37 cellular contexts compared by ENCODE assay signal in the genomic region with DNA sequence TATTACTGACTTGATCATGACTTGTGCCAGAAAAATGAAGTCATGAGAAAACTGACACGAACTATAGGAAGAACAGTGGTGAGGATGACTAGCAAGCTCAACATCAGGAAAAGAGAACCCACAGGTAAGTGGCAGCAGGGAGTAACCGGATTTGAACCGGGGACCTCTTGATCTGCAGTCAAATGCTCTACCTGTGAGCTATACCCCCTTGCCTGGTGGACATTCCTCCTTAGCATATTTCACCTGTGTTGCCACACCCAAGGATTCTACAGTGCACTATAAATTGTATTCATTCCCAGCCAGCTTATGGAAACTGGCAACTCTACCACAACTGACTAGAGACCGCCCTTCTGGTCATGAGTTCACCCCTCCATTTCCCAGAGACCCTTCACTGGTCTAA.
"Had no signal": no experiment of that assay in that cellular context is flagged by ENCODE, and none has a peak within 500 bp of the region (broad histone marks: within the 10 kb centered on the region; RNA-seq: fewer than 3 reads in every experiment).

No MANE protein-coding gene starts in this region.

- H3K27ac ChIP-seq: brain microvascular endothelial cell, Peyer's patch, SJSA1 had no signal

- H3K9me3 Mint-ChIP-seq: activated CD4-positive, alpha-beta T cell treated with anti-CD3 and anti-CD28 coated beads, Interleukin-2, amount 10 ng/mL, durations not matched to agents 7 days and 5 days; activated naive CD8-positive, alpha-beta T cell treated with anti-CD3 and anti-CD28 coated beads for 36 hours; central memory CD8-positive, alpha-beta T cell; T-helper 1 cell treated with Interleukin-12 subunit alpha and Interleukin-12 subunit beta and Interleukin-4 antibody, amounts not matched to agents 30 μg/mL and 1 μg/mL, for 36 hours; T-helper 2 cell treated with Interferon-gamma antibody and Interleukin-4, amounts not matched to agents 5 μg/mL and 100 μg/mL, for 36 hours had no signal

- H3K4me3 ChIP-seq: MG63, Peyer's patch, SJSA1 had no signal

- H3K27me3 ChIP-seq: brain microvascular endothelial cell, MG63, Peyer's patch, SJSA1 had no signal

- DNase-seq: activated CD4-positive, alpha-beta T cell treated with anti-CD3 and anti-CD28 coated beads for 36 hours; activated CD4-positive, alpha-beta T cell treated with anti-CD3 and anti-CD28 coated beads, Interleukin-2, amount 10 ng/mL, durations not matched to agents 7 days and 5 days; activated CD4-positive, alpha-beta T cell treated with anti-CD3 and anti-CD28 coated beads, Interleukin-2, amount 50 U/mL, for 48 hours; activated CD8-positive, alpha-beta T cell treated with anti-CD3 and anti-CD28 coated beads, Interleukin-2, amount 10 ng/mL, durations not matched to agents 7 days and 5 days; activated effector memory CD4-positive, alpha-beta T cell treated with anti-CD3 and anti-CD28 coated beads, Interleukin-2, amount 50 U/mL, for 16 hours; activated naive CD4-positive, alpha-beta T cell; activated naive CD4-positive, alpha-beta T cell treated with anti-CD3 and anti-CD28 coated beads, Interleukin-2, amount 50 U/mL, for 16 hours; activated naive CD8-positive, alpha-beta T cell treated with anti-CD3 and anti-CD28 coated beads for 36 hours; activated T-cell treated with anti-CD3 and anti-CD28 coated beads, Interleukin-2, amount 50 U/mL, for 48 hours; amniotic stem cell; aorta; brain microvascular endothelial cell; Kasumi-1; KG1; MG63; NCI-H1048; NCI-H1105 treated with DMSO at 0.1 percent for 48 hours; NCI-H1436; NCI-H1694; NCI-H1930; NCI-H2081 treated with DMSO at 0.1 percent for 48 hours; NCI-H226; NCI-H446 treated with DMSO at 0.1 percent for 48 hours; NCI-H524; NCI-H748 treated with DMSO at 0.1 percent for 48 hours; NK-92 treated with Interleukin-12 subunit alpha and Interleukin-12 subunit beta, amount 100 ng/mL, for 24 hours; PC-3; Peyer's patch; RPMI8226; SHP77 treated with DMSO at 0.1 percent for 48 hours; SK-N-SH had no signal

- H3K9me3 ChIP-seq: MG63, Peyer's patch, SJSA1, SK-N-SH had no signal

- H3K27ac Mint-ChIP-seq: activated CD4-positive, alpha-beta T cell treated with anti-CD3 and anti-CD28 coated beads for 36 hours; activated CD4-positive, alpha-beta T cell treated with anti-CD3 and anti-CD28 coated beads, Interleukin-2, amount 10 ng/mL, durations not matched to agents 7 days and 5 days; activated CD8-positive, alpha-beta T cell treated with anti-CD3 and anti-CD28 coated beads, Interleukin-2, amount 10 ng/mL, durations not matched to agents 7 days and 5 days; activated naive CD8-positive, alpha-beta T cell treated with anti-CD3 and anti-CD28 coated beads for 36 hours; T-helper 1 cell treated with Interleukin-12 subunit alpha and Interleukin-12 subunit beta and Interleukin-4 antibody, amounts not matched to agents 30 μg/mL and 1 μg/mL, for 36 hours; T-helper 2 cell treated with Interferon-gamma antibody and Interleukin-4, amounts not matched to agents 5 μg/mL and 100 μg/mL, for 36 hours had no signal

- H3K27me3 Mint-ChIP-seq: activated CD4-positive, alpha-beta T cell treated with anti-CD3 and anti-CD28 coated beads for 36 hours; activated CD4-positive, alpha-beta T cell treated with anti-CD3 and anti-CD28 coated beads, Interleukin-2, amount 10 ng/mL, durations not matched to agents 7 days and 5 days; activated naive CD8-positive, alpha-beta T cell treated with anti-CD3 and anti-CD28 coated beads for 36 hours; central memory CD8-positive, alpha-beta T cell had no signal

- H3K4me2 ChIP-seq: SK-N-SH had no signal

- ATAC-seq: activated CD4-positive, alpha-beta T cell treated with anti-CD3 and anti-CD28 coated beads for 36 hours; activated CD4-positive, CD25-positive, alpha-beta regulatory T cell treated with anti-CD3 and anti-CD28 coated beads, Interleukin-2, amount 50 U/mL, for 24 hours; activated CD8-positive, alpha-beta T cell treated with anti-CD3 and anti-CD28 coated beads, Interleukin-2, amount 10 ng/mL, durations not matched to agents 7 days and 5 days; PC-3 had no signal

- H3K9me2 ChIP-seq: SK-N-SH had no signal

- FAIRE-seq: TTC549 had no signal

- H3K36me3 ChIP-seq: MG63 had no signal

- H3K4me1 ChIP-seq: Peyer's patch, SJSA1 had no signal

- H3K4me3 Mint-ChIP-seq: activated CD4-positive, alpha-beta T cell treated with anti-CD3 and anti-CD28 coated beads for 36 hours; activated CD4-positive, alpha-beta T cell treated with anti-CD3 and anti-CD28 coated beads, Interleukin-2, amount 10 ng/mL, durations not matched to agents 7 days and 5 days; activated CD8-positive, alpha-beta T cell treated with anti-CD3 and anti-CD28 coated beads, Interleukin-2, amount 10 ng/mL, durations not matched to agents 7 days and 5 days; activated naive CD8-positive, alpha-beta T cell treated with anti-CD3 and anti-CD28 coated beads for 36 hours; central memory CD8-positive, alpha-beta T cell; T-helper 1 cell treated with Interleukin-12 subunit alpha and Interleukin-12 subunit beta and Interleukin-4 antibody, amounts not matched to agents 30 μg/mL and 1 μg/mL, for 36 hours; T-helper 2 cell treated with Interferon-gamma antibody and Interleukin-4, amounts not matched to agents 5 μg/mL and 100 μg/mL, for 36 hours had no signal

- H3K9ac ChIP-seq: SK-N-SH had no signal
